In genomic region chr12:128817115-128818015, GRCh38 we compare ENCODE assay signal across 9 cellular contexts. TPM values are rescaled to one million over a fixed set of nuclear protein-coding genes. Genes with fewer than 3 reads are reported as not detected.
DNase-seq lines count a peak whose midpoint lies in the region; ATAC-seq, FAIRE-seq and TF ChIP-seq lines count a peak whose summit lies in the region.
"Had no signal": no experiment of that assay in that cellular context is flagged by ENCODE, and none has a peak within 500 bp of the region (broad histone marks: within the 10 kb centered on the region; RNA-seq: fewer than 3 reads in every experiment).

No MANE protein-coding gene starts in this region.

- no peak overlapping the region for H2AFZ ChIP-seq in astrocyte (ENCODE audit: low read depth, low read length)

- H4K20me1 ChIP-seq in DOHH2 (ENCODE audit: control insufficient read depth, insufficient read depth, low read depth, low read length) (peaks cover 39% of the 10 kb centered on the region), astrocyte (ENCODE audit: insufficient read depth, low read length) (peaks cover 53% of the 10 kb centered on the region)

- peak overlapping the region; percentile 83 for H3K9ac ChIP-seq in astrocyte (ENCODE audit: low read length)

- H3K4me1 ChIP-seq in DOHH2 (ENCODE audit: control insufficient read depth, low read length): peaks cover 95% of the 10 kb centered on the region
- H3K4me1 ChIP-seq in astrocyte (ENCODE audit: insufficient read depth, low read length): peaks cover 25% of the 10 kb centered on the region
- H3K4me1 ChIP-seq in thoracic aorta (ENCODE audit: control insufficient read depth in 1 of 2, low read depth in 2 of 2): peaks cover 50 to 100% of the 10 kb centered on the region in 2 donors

- peaks cover 89% of the 10 kb centered on the region for H3K36me3 ChIP-seq in DOHH2 (ENCODE audit: control insufficient read depth, low read length)
- H3K36me3 ChIP-seq in astrocyte (ENCODE audit: insufficient read depth, low read length): peaks cover 7% of the 10 kb centered on the region
- peaks cover 7% of the 10 kb centered on the region for H3K36me3 ChIP-seq in kidney epithelial cell (ENCODE audit: control insufficient read depth, insufficient read depth, low read length)
- H3K36me3 ChIP-seq in thoracic aorta: no peaks in the 10 kb centered on the region

- H3K27ac ChIP-seq in DOHH2 (ENCODE audit: low read depth, low read length) (peak overlapping the region; percentile 93), astrocyte (ENCODE audit: low read depth, low read length) (peak overlapping the region; percentile 90), thoracic aorta (peak overlapping the region; percentile 94 to 96)

- H3K9me3 ChIP-seq in DOHH2 (ENCODE audit: control insufficient read depth, insufficient read depth, low read length): no peaks in the 10 kb centered on the region
- no peaks in the 10 kb centered on the region for H3K9me3 ChIP-seq in astrocyte (ENCODE audit: insufficient read depth, low read depth, low read length)
- H3K9me3 ChIP-seq in thoracic aorta: no peaks in the 10 kb centered on the region

- H3K27me3 ChIP-seq in DOHH2 (ENCODE audit: control insufficient read depth, low read length): no peaks in the 10 kb centered on the region
- no peaks in the 10 kb centered on the region for H3K27me3 ChIP-seq in astrocyte (ENCODE audit: insufficient read depth, low read length)
- no peaks in the 10 kb centered on the region for H3K27me3 ChIP-seq in kidney epithelial cell (ENCODE audit: control insufficient read depth, insufficient read depth, low read length)
- no peaks in the 10 kb centered on the region for H3K27me3 ChIP-seq in thoracic aorta (replicated peaks; ENCODE audit: insufficient read depth)

- H3K27me3 Mint-ChIP-seq in astrocyte (ENCODE audit: low read depth, unreplicated experiment): no peaks in the 10 kb centered on the region

- H3K4me3 Mint-ChIP-seq in astrocyte (ENCODE audit: unreplicated experiment): no peak overlapping the region

- no peak for FAIRE-seq in astrocyte (lab: Jason Lieb, UNC)

- H3K4me1 Mint-ChIP-seq in astrocyte (ENCODE audit: low read depth, unreplicated experiment): peaks cover 14% of the 10 kb centered on the region

- peak; percentile 90 for DNase-seq in astrocyte (ENCODE audit: low read depth)
- DNase-seq in kidney epithelial cell (ENCODE audit: low read depth): peak; percentile 66
- DNase-seq in thoracic aorta (ENCODE audit: low spot score): no peak
- no peak for DNase-seq in central memory CD4-positive, alpha-beta T cell
- DNase-seq in NCI-H1930 (lab: John Stamatoyannopoulos, UW): no peak

- H3K79me2 ChIP-seq in DOHH2 (ENCODE audit: control insufficient read depth, low read length) (peaks cover 100% of the 10 kb centered on the region), astrocyte (ENCODE audit: insufficient read depth, low read length) (peaks cover 99% of the 10 kb centered on the region)

- TF ChIP-seq CTCF in DOHH2 (IDR thresholded peaks at IDR 0.05; ENCODE audit: low read depth, low read length, poor library complexity, severe bottlenecking) (no peak), astrocyte (IDR thresholded peaks at IDR 0.05; ENCODE audit: insufficient read depth, low read depth, low read length) (no peak), kidney epithelial cell (IDR thresholded peaks at IDR 0.05; ENCODE audit: insufficient read depth, low read length, poor library complexity, severe bottlenecking) (no peak), thoracic aorta (IDR thresholded peaks at IDR 0.05) (no peak)

- H3K4me3 ChIP-seq in DOHH2 (ENCODE audit: low read length): peak overlapping the region; percentile 98
- H3K4me3 ChIP-seq in astrocyte (ENCODE audit: insufficient read depth, low read depth, low read length): no peak overlapping the region
- no peak overlapping the region for H3K4me3 ChIP-seq in kidney epithelial cell (ENCODE audit: low read depth, low read length)
- H3K4me3 ChIP-seq in thoracic aorta: peak overlapping the region; percentile 40

- peaks cover 5% of the 10 kb centered on the region for H3K36me3 Mint-ChIP-seq in astrocyte (ENCODE audit: low read depth, unreplicated experiment)

- no peaks in the 10 kb centered on the region for H3K9me2 ChIP-seq in DOHH2 (replicated peaks; ENCODE audit: control insufficient read depth, low read length)

- H3K27ac Mint-ChIP-seq in astrocyte (ENCODE audit: unreplicated experiment): no peak overlapping the region

- ATAC-seq in GM19467 (IDR thresholded peaks at IDR 0.05; ENCODE audit: unreplicated experiment) (peak; percentile 28), HG03521 (IDR thresholded peaks at IDR 0.05; ENCODE audit: unreplicated experiment) (peak; percentile 26), thoracic aorta (ENCODE audit: insufficient number of reproducible peaks, low FRiP score, low read depth) (peak; percentile 73)

- H3K4me2 ChIP-seq in DOHH2 (ENCODE audit: low read length) (peak overlapping the region; percentile 99), astrocyte (ENCODE audit: low read length) (peak overlapping the region; percentile 60)

- H3K9me3 Mint-ChIP-seq in astrocyte (ENCODE audit: unreplicated experiment): peaks cover 3% of the 10 kb centered on the region

- H3F3A ChIP-seq in DOHH2 (ENCODE audit: control insufficient read depth, insufficient read depth): peaks cover 23% of the 10 kb centered on the region

RNA-seq across cellular contexts. Expression of gene SLC15A4, which starts 6.4 kb away (rescaled TPM):
- total RNA-seq in astrocyte (11.9 and 12.4 TPM in 2 replicates), kidney epithelial cell (101 and 108 TPM in 2 replicates), thoracic aorta (100 to 1,000 TPM; 116 to 165 TPM)

RNA-seq across cellular contexts. Expression of gene GLT1D1, which starts 35.9 kb away (rescaled TPM):
- 0.14 and 0.16 TPM in 2 replicates for total RNA-seq in astrocyte
- 1.3 and 1.7 TPM in 2 replicates for total RNA-seq in kidney epithelial cell
- total RNA-seq in thoracic aorta: under 1 TPM; 0.68 to 0.85 TPM
- total RNA-seq: pulmonary artery endothelial cell had no signal

Comparison
In these comparisons a context has a peak if more than half of its experiments do, and no peak if none do; other contexts are left out.
1. H3K4me3 ChIP-seq: peak in DOHH2 (single experiment) and thoracic aorta (single experiment); none in astrocyte (single experiment) and kidney epithelial cell (single experiment).
2. DNase-seq: peak in astrocyte (single experiment) and kidney epithelial cell (single experiment); none in thoracic aorta (single experiment), central memory CD4-positive, alpha-beta T cell (single experiment) and NCI-H1930 (0 of 2).
3. Peak in every context shown above with its lines, with median percentiles within 50 percentile points of each other: H3K27ac ChIP-seq and ATAC-seq.